In the genomic region with DNA sequence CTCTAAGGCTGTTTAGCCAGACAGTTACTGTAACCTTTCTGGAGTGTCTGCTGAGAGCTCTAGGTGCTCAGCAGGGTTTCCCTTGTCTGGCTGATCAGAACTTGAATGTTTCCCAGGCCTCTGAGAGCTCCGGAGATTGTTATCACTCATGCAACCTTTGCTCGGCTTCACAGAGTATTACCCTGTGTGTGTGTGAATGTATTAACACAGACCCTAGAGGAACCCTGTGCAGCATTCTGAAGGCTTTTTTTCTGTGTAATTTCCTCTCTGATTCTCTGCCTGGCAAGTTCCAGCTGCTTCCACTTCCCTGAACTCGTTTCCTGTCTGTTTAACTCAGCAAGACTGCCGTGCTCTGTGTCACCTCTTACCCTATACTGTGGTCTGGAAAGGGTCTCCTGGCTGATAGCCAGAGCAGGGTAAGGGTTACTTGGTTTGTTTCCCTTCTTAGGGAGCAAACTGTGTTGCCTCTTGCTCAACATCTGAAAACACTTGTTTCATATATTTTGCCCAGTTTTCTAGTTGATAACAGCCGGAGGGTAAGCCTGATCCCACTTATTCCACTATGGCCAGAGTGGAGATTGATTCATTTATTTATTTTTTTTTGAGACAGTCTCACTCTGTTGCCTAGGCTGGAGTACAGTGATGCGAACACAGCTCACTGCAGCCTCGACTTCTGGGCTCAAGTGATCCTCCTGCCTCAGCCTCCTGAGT, we compare ENCODE assay signal across 1 cellular context.
TF ChIP-seq lines count a peak whose summit lies in the region.

No MANE protein-coding gene starts in this region.

TF ChIP-seq in HepG2, 621 proteins besides CTCF, POLR2A, EP300 and RAD21 (continued from another document and continues in another):
- TF ChIP-seq, protein P1, sequence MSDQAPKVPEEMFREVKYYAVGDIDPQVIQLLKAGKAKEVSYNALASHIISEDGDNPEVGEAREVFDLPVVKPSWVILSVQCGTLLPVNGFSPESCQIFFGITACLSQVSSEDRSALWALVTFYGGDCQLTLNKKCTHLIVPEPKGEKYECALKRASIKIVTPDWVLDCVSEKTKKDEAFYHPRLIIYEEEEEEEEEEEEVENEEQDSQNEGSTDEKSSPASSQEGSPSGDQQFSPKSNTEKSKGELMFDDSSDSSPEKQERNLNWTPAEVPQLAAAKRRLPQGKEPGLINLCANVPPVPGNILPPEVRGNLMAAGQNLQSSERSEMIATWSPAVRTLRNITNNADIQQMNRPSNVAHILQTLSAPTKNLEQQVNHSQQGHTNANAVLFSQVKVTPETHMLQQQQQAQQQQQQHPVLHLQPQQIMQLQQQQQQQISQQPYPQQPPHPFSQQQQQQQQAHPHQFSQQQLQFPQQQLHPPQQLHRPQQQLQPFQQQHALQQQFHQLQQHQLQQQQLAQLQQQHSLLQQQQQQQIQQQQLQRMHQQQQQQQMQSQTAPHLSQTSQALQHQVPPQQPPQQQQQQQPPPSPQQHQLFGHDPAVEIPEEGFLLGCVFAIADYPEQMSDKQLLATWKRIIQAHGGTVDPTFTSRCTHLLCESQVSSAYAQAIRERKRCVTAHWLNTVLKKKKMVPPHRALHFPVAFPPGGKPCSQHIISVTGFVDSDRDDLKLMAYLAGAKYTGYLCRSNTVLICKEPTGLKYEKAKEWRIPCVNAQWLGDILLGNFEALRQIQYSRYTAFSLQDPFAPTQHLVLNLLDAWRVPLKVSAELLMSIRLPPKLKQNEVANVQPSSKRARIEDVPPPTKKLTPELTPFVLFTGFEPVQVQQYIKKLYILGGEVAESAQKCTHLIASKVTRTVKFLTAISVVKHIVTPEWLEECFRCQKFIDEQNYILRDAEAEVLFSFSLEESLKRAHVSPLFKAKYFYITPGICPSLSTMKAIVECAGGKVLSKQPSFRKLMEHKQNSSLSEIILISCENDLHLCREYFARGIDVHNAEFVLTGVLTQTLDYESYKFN (CRISPR knock-in tag; conservative IDR thresholded peaks at IDR 0.05): peak; percentile 75
- TF ChIP-seq GTF2F1 (IDR thresholded peaks at IDR 0.05; ENCODE audit: low read length) (no peak), ZNF350 (CRISPR knock-in tag; IDR thresholded peaks at IDR 0.05; ENCODE audit: borderline replicate concordance, low read depth) (0 out of 2 replicates have a peak, but pooled peaks have one; percentile 24), POGZ (CRISPR knock-in tag; IDR thresholded peaks at IDR 0.05) (no peak), KAT8 (CRISPR knock-in tag; IDR thresholded peaks at IDR 0.05) (peak; percentile 42; the same call in 1 of the 2 replicates), ZNF713 (CRISPR knock-in tag; IDR thresholded peaks at IDR 0.05) (no peak), ZNF775 (CRISPR knock-in tag; IDR thresholded peaks at IDR 0.05; ENCODE audit: borderline replicate concordance) (no peak), FOXC1 (CRISPR knock-in tag; IDR thresholded peaks at IDR 0.05; ENCODE audit: borderline replicate concordance) (no peak; the same call in 1 of the 2 replicates), ZNF501 (CRISPR knock-in tag; IDR thresholded peaks at IDR 0.05) (peak; percentile 41; the same call in 1 of the 2 replicates), ZBTB7B (CRISPR knock-in tag; IDR thresholded peaks at IDR 0.05) (peak; percentile 35; the same call in 1 of the 2 replicates), SALL1 (CRISPR knock-in tag; IDR thresholded peaks at IDR 0.05) (no peak), ZFY (CRISPR knock-in tag; IDR thresholded peaks at IDR 0.05) (peak; percentile 52), SOX13 (IDR thresholded peaks at IDR 0.05) (no peak), SOX13 (CRISPR knock-in tag; conservative IDR thresholded peaks at IDR 0.05 in 1 of 2, IDR thresholded peaks at IDR 0.05 in 1 of 2) (0 out of 4 replicates have a peak, but pooled peaks of 1 of the 2 experiments have one; percentile 9), ZNF709 (CRISPR knock-in tag; IDR thresholded peaks at IDR 0.05) (peak; percentile 46; the same call in 1 of the 2 replicates), ZNF224 (CRISPR knock-in tag; IDR thresholded peaks at IDR 0.05) (peak; percentile 81), PPARG (CRISPR knock-in tag; conservative IDR thresholded peaks at IDR 0.05) (peak; percentile 89), ELF3 (CRISPR knock-in tag; IDR thresholded peaks at IDR 0.05) (peak; percentile 85), CEBPG (CRISPR knock-in tag; IDR thresholded peaks at IDR 0.05) (peak; percentile 62), IRF2 (CRISPR knock-in tag; IDR thresholded peaks at IDR 0.05) (peak; percentile 67; the same call in 1 of the 2 replicates), MLLT10 (CRISPR knock-in tag; IDR thresholded peaks at IDR 0.05) (no peak), ZNF20 (CRISPR knock-in tag; IDR thresholded peaks at IDR 0.05) (no peak), MED1 (CRISPR knock-in tag; IDR thresholded peaks at IDR 0.05) (peak; percentile 58), RXRB (CRISPR knock-in tag; IDR thresholded peaks at IDR 0.05; ENCODE audit: borderline replicate concordance) (peak; percentile 78), MIXL1 (CRISPR knock-in tag; IDR thresholded peaks at IDR 0.05) (peak; percentile 71), ZNF264 (CRISPR knock-in tag; IDR thresholded peaks at IDR 0.05) (peak; percentile 70; the same call in 1 of the 2 replicates), MEF2D (CRISPR knock-in tag; IDR thresholded peaks at IDR 0.05) (peak; percentile 57; the same call in 1 of the 2 replicates), NCOR1 (IDR thresholded peaks at IDR 0.05; ENCODE audit: borderline replicate concordance, low read length) (peak; percentile 77), RFXAP (CRISPR knock-in tag; IDR thresholded peaks at IDR 0.05; ENCODE audit: borderline replicate concordance) (0 out of 2 replicates have a peak, but pooled peaks have one; percentile 28), ZNF749 (CRISPR knock-in tag; IDR thresholded peaks at IDR 0.05; ENCODE audit: borderline replicate concordance) (0 out of 2 replicates have a peak, but pooled peaks have one; percentile 31), ZKSCAN8 (CRISPR knock-in tag; IDR thresholded peaks at IDR 0.05; ENCODE audit: borderline replicate concordance) (peak; percentile 47; the same call in 1 of the 2 replicates), GATAD2A (CRISPR knock-in tag; IDR thresholded peaks at IDR 0.05) (peak; percentile 61), ZMYM3 (CRISPR knock-in tag; IDR thresholded peaks at IDR 0.05) (peak; percentile 62), FOXP1 (IDR thresholded peaks at IDR 0.05) (no peak), FOXP1 (CRISPR knock-in tag; IDR thresholded peaks at IDR 0.05) (peak; percentile 28; the same call in 1 of the 2 replicates), HDAC1 (CRISPR knock-in tag; IDR thresholded peaks at IDR 0.05) (peak; percentile 51)
- TF ChIP-seq, protein P2, sequence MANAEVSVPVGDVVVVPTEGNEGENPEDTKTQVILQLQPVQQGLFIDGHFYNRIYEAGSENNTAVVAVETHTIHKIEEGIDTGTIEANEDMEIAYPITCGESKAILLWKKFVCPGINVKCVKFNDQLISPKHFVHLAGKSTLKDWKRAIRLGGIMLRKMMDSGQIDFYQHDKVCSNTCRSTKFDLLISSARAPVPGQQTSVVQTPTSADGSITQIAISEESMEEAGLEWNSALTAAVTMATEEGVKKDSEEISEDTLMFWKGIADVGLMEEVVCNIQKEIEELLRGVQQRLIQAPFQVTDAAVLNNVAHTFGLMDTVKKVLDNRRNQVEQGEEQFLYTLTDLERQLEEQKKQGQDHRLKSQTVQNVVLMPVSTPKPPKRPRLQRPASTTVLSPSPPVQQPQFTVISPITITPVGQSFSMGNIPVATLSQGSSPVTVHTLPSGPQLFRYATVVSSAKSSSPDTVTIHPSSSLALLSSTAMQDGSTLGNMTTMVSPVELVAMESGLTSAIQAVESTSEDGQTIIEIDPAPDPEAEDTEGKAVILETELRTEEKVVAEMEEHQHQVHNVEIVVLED (CRISPR knock-in tag; IDR thresholded peaks at IDR 0.05; ENCODE audit: borderline replicate concordance): peak; percentile 11; the same call in 1 of the 2 replicates
- TF ChIP-seq, protein P3, sequence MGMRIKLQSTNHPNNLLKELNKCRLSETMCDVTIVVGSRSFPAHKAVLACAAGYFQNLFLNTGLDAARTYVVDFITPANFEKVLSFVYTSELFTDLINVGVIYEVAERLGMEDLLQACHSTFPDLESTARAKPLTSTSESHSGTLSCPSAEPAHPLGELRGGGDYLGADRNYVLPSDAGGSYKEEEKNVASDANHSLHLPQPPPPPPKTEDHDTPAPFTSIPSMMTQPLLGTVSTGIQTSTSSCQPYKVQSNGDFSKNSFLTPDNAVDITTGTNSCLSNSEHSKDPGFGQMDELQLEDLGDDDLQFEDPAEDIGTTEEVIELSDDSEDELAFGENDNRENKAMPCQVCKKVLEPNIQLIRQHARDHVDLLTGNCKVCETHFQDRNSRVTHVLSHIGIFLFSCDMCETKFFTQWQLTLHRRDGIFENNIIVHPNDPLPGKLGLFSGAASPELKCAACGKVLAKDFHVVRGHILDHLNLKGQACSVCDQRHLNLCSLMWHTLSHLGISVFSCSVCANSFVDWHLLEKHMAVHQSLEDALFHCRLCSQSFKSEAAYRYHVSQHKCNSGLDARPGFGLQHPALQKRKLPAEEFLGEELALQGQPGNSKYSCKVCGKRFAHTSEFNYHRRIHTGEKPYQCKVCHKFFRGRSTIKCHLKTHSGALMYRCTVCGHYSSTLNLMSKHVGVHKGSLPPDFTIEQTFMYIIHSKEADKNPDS (CRISPR knock-in tag; IDR thresholded peaks at IDR 0.05): peak; percentile 39; the same call in 1 of the 2 replicates
- TF ChIP-seq, protein P4, sequence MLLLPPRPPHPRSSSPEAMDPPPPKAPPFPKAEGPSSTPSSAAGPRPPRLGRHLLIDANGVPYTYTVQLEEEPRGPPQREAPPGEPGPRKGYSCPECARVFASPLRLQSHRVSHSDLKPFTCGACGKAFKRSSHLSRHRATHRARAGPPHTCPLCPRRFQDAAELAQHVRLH (CRISPR knock-in tag; IDR thresholded peaks at IDR 0.05; ENCODE audit: borderline replicate concordance, low read depth): peak; percentile 34; the same call in 1 of the 2 replicates
- TF ChIP-seq, protein P5, sequence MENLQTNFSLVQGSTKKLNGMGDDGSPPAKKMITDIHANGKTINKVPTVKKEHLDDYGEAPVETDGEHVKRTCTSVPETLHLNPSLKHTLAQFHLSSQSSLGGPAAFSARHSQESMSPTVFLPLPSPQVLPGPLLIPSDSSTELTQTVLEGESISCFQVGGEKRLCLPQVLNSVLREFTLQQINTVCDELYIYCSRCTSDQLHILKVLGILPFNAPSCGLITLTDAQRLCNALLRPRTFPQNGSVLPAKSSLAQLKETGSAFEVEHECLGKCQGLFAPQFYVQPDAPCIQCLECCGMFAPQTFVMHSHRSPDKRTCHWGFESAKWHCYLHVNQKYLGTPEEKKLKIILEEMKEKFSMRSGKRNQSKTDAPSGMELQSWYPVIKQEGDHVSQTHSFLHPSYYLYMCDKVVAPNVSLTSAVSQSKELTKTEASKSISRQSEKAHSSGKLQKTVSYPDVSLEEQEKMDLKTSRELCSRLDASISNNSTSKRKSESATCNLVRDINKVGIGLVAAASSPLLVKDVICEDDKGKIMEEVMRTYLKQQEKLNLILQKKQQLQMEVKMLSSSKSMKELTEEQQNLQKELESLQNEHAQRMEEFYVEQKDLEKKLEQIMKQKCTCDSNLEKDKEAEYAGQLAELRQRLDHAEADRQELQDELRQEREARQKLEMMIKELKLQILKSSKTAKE (CRISPR knock-in tag; IDR thresholded peaks at IDR 0.05; ENCODE audit: borderline replicate concordance): peak; percentile 51; the same call in 1 of the 2 replicates
- TF ChIP-seq, protein P6, sequence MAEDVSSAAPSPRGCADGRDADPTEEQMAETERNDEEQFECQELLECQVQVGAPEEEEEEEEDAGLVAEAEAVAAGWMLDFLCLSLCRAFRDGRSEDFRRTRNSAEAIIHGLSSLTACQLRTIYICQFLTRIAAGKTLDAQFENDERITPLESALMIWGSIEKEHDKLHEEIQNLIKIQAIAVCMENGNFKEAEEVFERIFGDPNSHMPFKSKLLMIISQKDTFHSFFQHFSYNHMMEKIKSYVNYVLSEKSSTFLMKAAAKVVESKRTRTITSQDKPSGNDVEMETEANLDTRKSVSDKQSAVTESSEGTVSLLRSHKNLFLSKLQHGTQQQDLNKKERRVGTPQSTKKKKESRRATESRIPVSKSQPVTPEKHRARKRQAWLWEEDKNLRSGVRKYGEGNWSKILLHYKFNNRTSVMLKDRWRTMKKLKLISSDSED (CRISPR knock-in tag; IDR thresholded peaks at IDR 0.05): no peak
- TF ChIP-seq, protein P7, sequence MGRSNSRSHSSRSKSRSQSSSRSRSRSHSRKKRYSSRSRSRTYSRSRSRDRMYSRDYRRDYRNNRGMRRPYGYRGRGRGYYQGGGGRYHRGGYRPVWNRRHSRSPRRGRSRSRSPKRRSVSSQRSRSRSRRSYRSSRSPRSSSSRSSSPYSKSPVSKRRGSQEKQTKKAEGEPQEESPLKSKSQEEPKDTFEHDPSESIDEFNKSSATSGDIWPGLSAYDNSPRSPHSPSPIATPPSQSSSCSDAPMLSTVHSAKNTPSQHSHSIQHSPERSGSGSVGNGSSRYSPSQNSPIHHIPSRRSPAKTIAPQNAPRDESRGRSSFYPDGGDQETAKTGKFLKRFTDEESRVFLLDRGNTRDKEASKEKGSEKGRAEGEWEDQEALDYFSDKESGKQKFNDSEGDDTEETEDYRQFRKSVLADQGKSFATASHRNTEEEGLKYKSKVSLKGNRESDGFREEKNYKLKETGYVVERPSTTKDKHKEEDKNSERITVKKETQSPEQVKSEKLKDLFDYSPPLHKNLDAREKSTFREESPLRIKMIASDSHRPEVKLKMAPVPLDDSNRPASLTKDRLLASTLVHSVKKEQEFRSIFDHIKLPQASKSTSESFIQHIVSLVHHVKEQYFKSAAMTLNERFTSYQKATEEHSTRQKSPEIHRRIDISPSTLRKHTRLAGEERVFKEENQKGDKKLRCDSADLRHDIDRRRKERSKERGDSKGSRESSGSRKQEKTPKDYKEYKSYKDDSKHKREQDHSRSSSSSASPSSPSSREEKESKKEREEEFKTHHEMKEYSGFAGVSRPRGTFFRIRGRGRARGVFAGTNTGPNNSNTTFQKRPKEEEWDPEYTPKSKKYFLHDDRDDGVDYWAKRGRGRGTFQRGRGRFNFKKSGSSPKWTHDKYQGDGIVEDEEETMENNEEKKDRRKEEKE (IDR thresholded peaks at IDR 0.05): no peak
- TF ChIP-seq, protein P8, sequence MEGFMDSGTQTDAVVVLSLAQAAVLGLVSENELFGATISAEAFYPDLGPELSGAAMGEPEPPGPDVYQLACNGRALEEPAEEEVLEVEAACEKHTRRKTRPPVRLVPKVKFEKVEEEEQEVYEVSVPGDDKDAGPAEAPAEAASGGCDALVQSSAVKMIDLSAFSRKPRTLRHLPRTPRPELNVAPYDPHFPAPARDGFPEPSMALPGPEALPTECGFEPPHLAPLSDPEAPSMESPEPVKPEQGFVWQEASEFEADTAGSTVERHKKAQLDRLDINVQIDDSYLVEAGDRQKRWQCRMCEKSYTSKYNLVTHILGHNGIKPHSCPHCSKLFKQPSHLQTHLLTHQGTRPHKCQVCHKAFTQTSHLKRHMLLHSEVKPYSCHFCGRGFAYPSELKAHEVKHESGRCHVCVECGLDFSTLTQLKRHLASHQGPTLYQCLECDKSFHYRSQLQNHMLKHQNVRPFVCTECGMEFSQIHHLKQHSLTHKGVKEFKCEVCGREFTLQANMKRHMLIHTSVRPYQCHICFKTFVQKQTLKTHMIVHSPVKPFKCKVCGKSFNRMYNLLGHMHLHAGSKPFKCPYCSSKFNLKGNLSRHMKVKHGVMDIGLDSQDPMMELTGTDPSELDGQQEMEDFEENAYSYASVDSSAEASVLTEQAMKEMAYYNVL (CRISPR knock-in tag; IDR thresholded peaks at IDR 0.05; ENCODE audit: borderline replicate concordance): peak; percentile 24
